In the genomic region with DNA sequence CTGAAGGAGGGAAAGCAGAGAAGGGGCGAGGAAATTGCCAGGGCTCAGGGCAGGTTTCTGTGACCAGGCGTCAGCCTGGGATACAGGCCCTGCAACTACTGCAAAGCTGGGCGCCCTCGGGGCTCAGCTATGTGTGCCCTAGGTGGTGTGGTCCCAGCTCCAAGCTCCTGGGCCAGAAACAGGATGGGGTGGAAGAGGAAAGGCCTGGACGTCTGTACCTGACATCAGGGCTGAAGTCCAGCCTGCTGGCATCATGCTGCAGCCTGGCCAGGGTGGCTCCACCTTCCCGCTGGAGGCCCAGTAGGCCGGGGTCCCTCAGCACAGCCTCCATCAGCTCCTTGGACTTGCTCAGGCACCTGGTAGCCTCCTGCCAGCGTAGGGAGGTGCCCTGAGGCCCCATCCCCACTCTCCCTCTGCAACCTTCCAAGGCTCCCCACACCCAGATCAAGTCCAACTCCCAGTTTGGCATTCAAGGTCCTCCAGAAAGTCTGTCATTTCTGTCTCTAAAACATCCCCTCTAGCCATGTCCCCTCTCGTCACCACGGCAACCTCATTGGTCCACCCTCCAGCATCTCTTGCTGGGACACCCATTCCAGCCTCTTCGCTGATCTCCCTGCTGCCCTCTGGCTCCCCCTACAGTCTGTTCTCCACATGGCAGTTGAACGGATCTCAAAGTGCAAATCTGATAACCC, we compare ENCODE assay signal across 7 cellular contexts.
DNase-seq lines count a peak whose midpoint lies in the region; TF ChIP-seq lines count a peak whose summit lies in the region.

No MANE protein-coding gene starts in this region.

- H3K4me3 ChIP-seq in cardiac fibroblast (replicated peaks in 1 of 2; ENCODE audit: low read depth in 2 of 2, low read length in 2 of 2): no peak overlapping the region

- DNase-seq in NCI-H1092 treated with DMSO at 0.1 percent for 48 hours (lab: John Stamatoyannopoulos, UW): peak; percentile 23
- peak; percentile 59 to 67 for DNase-seq in cardiac fibroblast (ENCODE audit: low read depth in 2 of 2)
- DNase-seq in kidney glomerular epithelial cell (lab: John Stamatoyannopoulos, UW): peak; percentile 38
- DNase-seq in stimulated activated CD4-positive, alpha-beta T cell treated with anti-CD3 and anti-CD28 coated beads, TNF-alpha, amount 100 ng/mL, for 24 hours (ENCODE audit: low read depth in 3 of 3): peak; percentile 22 to 59 (median 33)
- DNase-seq in cerebellar nuclear complex (lab: John Stamatoyannopoulos, UW): no peak

- H3K27ac ChIP-seq in VCaP: no peak overlapping the region

- TF ChIP-seq CTCF in GM12873 (IDR thresholded peaks at IDR 0.05; ENCODE audit: insufficient read depth, low read depth, low read length, missing control alignments): peak; percentile 97
- TF ChIP-seq CTCF in VCaP (conservative IDR thresholded peaks at IDR 0.05): peak; percentile 98
- peak; percentile 99 for TF ChIP-seq CTCF in cardiac fibroblast (IDR thresholded peaks at IDR 0.05; ENCODE audit: low read depth, low read length)

Comparison
In these comparisons a context has a peak if more than half of its experiments do, and no peak if none do; other contexts are left out.
1. DNase-seq: peak in NCI-H1092 treated with DMSO at 0.1 percent for 48 hours (single experiment), cardiac fibroblast (2 of 2), kidney glomerular epithelial cell (single experiment) and stimulated activated CD4-positive, alpha-beta T cell treated with anti-CD3 and anti-CD28 coated beads, TNF-alpha, amount 100 ng/mL, for 24 hours (3 of 3); none in cerebellar nuclear complex (0 of 2).
2. Peak in every context shown above with its lines, with median percentiles within 50 percentile points of each other: CTCF ChIP-seq.